10 cellular contexts compared by ENCODE assay signal in the genomic region with DNA sequence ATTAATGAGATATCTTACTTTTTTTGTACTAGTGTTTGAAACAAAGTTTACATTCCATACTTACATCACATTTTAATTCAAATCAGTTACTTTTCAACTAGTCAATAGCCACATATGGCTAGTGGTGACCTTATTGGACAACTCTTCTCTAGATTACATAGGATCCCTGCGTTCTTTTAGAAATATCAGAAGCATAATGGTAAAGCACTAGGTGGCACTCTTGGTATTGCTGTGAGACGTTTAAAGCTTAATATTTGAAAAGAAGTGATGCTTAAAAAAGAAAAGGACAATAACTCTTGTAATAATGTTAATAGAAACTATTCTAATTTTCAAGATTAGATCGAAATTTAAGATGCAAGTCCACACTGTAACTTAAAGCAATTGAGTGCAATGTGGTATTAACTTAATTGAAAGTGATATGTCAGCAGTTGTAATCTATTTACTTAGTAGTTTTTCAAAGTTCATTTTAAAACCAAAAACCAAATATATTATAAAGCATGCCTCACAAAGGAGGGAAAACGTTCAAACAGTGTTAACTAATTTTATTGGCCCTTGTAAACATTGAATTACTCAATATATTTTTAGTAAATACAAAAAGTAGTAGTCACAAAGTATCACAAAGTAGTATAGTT.
DNase-seq lines count a peak whose midpoint lies in the region; ATAC-seq, FAIRE-seq and TF ChIP-seq lines count a peak whose summit lies in the region.
"Had no signal": no experiment of that assay in that cellular context is flagged by ENCODE, and none has a peak within 500 bp of the region (broad histone marks: within the 10 kb centered on the region; RNA-seq: fewer than 3 reads in every experiment).

No MANE protein-coding gene starts in this region.

- intact Hi-C loops in kidney (cut with DNase I) = no loop called here

- H3K79me2 ChIP-seq in SK-N-SH (ENCODE audit: insufficient read depth) = no peaks in the 10 kb centered on the region

- no peak for TF ChIP-seq POLR2A in tibial nerve (IDR thresholded peaks at IDR 0.05)

- H3K36me3 ChIP-seq in SK-N-SH (replicated peaks in 1 of 2; ENCODE audit: control insufficient read depth in 1 of 2, insufficient read depth in 2 of 2, low read length in 1 of 2) (no peaks in the 10 kb centered on the region), kidney (ENCODE audit: control insufficient read depth in 1 of 2, insufficient read depth in 2 of 2, low read length in 2 of 2) (no peaks in the 10 kb centered on the region), tibial nerve (no peaks in the 10 kb centered on the region)

- WGBS in SK-N-SH (ENCODE audit: low lambda C conversion rate) = 24% methylated on average over 4 of the region's 4 CpGs
- 22% methylated on average over 4 of the region's 4 CpGs for WGBS in tibial nerve, 2 donors

- H4K20me1 ChIP-seq in SK-N-SH (ENCODE audit: insufficient read depth) = no peaks in the 10 kb centered on the region

- peak; percentile 75 for TF ChIP-seq RAD21 in SK-N-SH (IDR thresholded peaks at IDR 0.05; ENCODE audit: low read length)

- H3K27me3 ChIP-seq in SK-N-SH (ENCODE audit: insufficient read depth) (no peaks in the 10 kb centered on the region), tibial nerve (no peaks in the 10 kb centered on the region)

- DNase-seq in HFF-Myc (ENCODE audit: extremely low read depth, low read depth) = peak; percentile 2
- DNase-seq in SK-N-SH = peak; percentile 12
- no peak for DNase-seq in kidney
- no peak for DNase-seq in GM13976 (ENCODE audit: low spot score)
- DNase-seq in tibial nerve (ENCODE audit: low spot score in 2 of 2) = no peak
- DNase-seq: activated CD4-positive, alpha-beta T cell treated with anti-CD3 and anti-CD28 coated beads for 48 hours had no signal

- TF ChIP-seq EP300 in SK-N-SH (IDR thresholded peaks at IDR 0.05; ENCODE audit: borderline replicate concordance in 1 of 2, low read depth in 1 of 2, low read length in 1 of 2) (no peak), tibial nerve (IDR thresholded peaks at IDR 0.05) (no peak)

- CTCF ChIA-PET in SK-N-SH (lab: Yijun Ruan, JAX) = interaction anchor here (0.5 to 1.9 kb wide), 22 partner anchors 8 to 1059 kb away, joined by 3 to 27 read pairs (median 3); no protein-coding TSS in a partner anchor

- H3K4me1 ChIP-seq in SK-N-SH (ENCODE audit: control insufficient read depth in 1 of 2, insufficient read depth in 2 of 2, low read depth in 1 of 2, low read length in 1 of 2) = no peaks in the 10 kb centered on the region
- no peaks in the 10 kb centered on the region for H3K4me1 ChIP-seq in kidney (ENCODE audit: control insufficient read depth in 1 of 2, insufficient read depth in 1 of 2, low read depth in 1 of 2, low read length in 2 of 2)
- H3K4me1 ChIP-seq in tibial nerve = no peaks in the 10 kb centered on the region

- TF ChIP-seq CTCF in C4-2B (conservative IDR thresholded peaks at IDR 0.05) = peak; percentile 81
- peak; percentile 11 for TF ChIP-seq CTCF in HFF-Myc (IDR thresholded peaks at IDR 0.05; ENCODE audit: low read depth, low read length, missing control alignments)
- peak; percentile 51 for TF ChIP-seq CTCF in SK-N-SH (IDR thresholded peaks at IDR 0.05)
- no peak for TF ChIP-seq CTCF in kidney (IDR thresholded peaks at IDR 0.05; ENCODE audit: borderline replicate concordance, extremely low read depth, insufficient read depth)
- no peak for TF ChIP-seq CTCF in GM13976 (IDR thresholded peaks at IDR 0.05; ENCODE audit: borderline replicate concordance, control extremely low read depth, extremely low read depth, insufficient read depth, missing control alignments)
- TF ChIP-seq CTCF in tibial nerve (IDR thresholded peaks at IDR 0.05) = no peak

- H3F3A ChIP-seq in SK-N-SH (replicated peaks; ENCODE audit: insufficient read depth) = no peaks in the 10 kb centered on the region

- FAIRE-seq in kidney (lab: Jason Lieb, UNC) = peak; percentile 8
- FAIRE-seq: GM12891 had no signal

- H3K27ac ChIP-seq in C4-2B (no peak overlapping the region), SK-N-SH (ENCODE audit: low read depth in 2 of 2, low read length in 1 of 2) (no peak overlapping the region), kidney (ENCODE audit: low read depth in 2 of 2, low read length in 2 of 2) (no peak overlapping the region), tibial nerve (no peak overlapping the region)

- ATAC-seq in HG02973 (IDR thresholded peaks at IDR 0.05; ENCODE audit: unreplicated experiment) (no peak), GM21825 (IDR thresholded peaks at IDR 0.05; ENCODE audit: unreplicated experiment) (no peak)

- no peak overlapping the region for H3K4me2 ChIP-seq in SK-N-SH

- H3K9me3 ChIP-seq in SK-N-SH = no peaks in the 10 kb centered on the region
- no peaks in the 10 kb centered on the region for H3K9me3 ChIP-seq in kidney (ENCODE audit: control insufficient read depth in 1 of 2, low read length in 2 of 2)
- no peaks in the 10 kb centered on the region for H3K9me3 ChIP-seq in tibial nerve

- H3K9me2 ChIP-seq in SK-N-SH = 0 out of 2 replicates have a peak, but pooled peaks cover 2% of the 10 kb centered on the region

- in situ Hi-C loops in GM13976 (cut with MboI; ENCODE audit: low sequenced_read_pairs, unreplicated experiment) = no loop called here

- H3K9ac ChIP-seq in SK-N-SH (no peak overlapping the region), kidney (ENCODE audit: low read length in 2 of 2) (no peak overlapping the region)

- H3K4me3 ChIP-seq in HFF-Myc (replicated peaks; ENCODE audit: low read depth, low read length) (no peak overlapping the region), SK-N-SH (ENCODE audit: low read depth in 2 of 2, low read length in 1 of 2) (no peak overlapping the region), kidney (ENCODE audit: low read length in 2 of 2) (no peak overlapping the region), tibial nerve (no peak overlapping the region)

- H2AFZ ChIP-seq in SK-N-SH (ENCODE audit: low read depth) = no peak overlapping the region

- POLR2A ChIA-PET in SK-N-SH (lab: Yijun Ruan, JAX) = no interaction called here

TF ChIP-seq in SK-N-SH, 30 proteins besides CTCF, POLR2A, EP300 and RAD21:
- TF ChIP-seq TCF12 (IDR thresholded peaks at IDR 0.05) (no peak), FOXJ3 (CRISPR knock-in tag; IDR thresholded peaks at IDR 0.05) (no peak), RCOR1 (IDR thresholded peaks at IDR 0.05; ENCODE audit: low read length) (no peak), SMC3 (IDR thresholded peaks at IDR 0.05; ENCODE audit: low read depth, low read length) (peak; percentile 39)
- TF ChIP-seq, protein P1, sequence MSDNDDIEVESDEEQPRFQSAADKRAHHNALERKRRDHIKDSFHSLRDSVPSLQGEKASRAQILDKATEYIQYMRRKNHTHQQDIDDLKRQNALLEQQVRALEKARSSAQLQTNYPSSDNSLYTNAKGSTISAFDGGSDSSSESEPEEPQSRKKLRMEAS (IDR thresholded peaks at IDR 0.05; ENCODE audit: low read depth) = no peak

Comparison
In these comparisons a context has a peak if more than half of its experiments do, and no peak if none do; other contexts are left out.
1. CTCF ChIP-seq: peak in C4-2B (single experiment), HFF-Myc (single experiment) and SK-N-SH (single experiment); none in kidney (single experiment), GM13976 (single experiment) and tibial nerve (0 of 5).
2. DNase-seq: peak in HFF-Myc (single experiment) and SK-N-SH (single experiment); none in kidney (single experiment), GM13976 (single experiment) and tibial nerve (0 of 2).